Comparison of ENCODE assay signal across 25 cellular contexts in the genomic region with DNA sequence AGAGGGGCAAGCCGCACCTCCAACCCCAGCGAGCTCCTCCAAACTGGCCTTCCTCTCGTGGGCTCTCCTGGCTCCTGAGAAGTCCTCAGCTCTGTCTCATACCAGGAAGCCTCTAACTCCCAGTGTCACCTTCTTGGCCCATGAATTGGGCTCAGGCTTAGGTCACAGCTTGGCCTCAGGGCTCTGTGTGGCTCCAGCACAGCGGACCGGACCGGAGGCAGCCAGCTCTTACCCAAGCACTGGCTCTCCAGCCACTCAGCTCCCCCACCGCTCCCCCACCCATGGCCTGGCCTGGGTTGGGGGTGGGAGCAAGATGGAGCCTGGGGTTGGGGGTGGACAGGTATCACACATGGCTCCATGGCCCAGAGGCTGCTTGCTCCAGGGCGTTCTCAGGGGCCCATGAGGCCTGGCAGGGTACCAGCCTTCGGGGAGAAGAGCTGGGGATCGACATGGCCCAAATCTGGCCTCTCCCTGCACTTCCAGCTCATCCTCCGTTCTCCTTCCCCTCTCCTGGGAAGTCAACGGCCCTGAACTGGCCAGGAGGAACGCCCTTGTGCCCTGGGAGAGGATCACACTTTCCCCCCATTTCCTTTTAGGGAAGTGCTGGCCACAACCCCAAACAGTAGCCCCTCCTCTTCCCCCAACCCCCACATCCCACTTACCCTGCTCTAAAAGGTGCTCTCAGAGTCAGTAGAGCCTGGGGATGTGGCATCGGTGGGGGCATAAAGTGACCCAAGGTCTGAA.
DNase-seq lines count a peak whose midpoint lies in the region; ATAC-seq, FAIRE-seq and TF ChIP-seq lines count a peak whose summit lies in the region.
"Had no signal": no experiment of that assay in that cellular context is flagged by ENCODE, and none has a peak within 500 bp of the region (broad histone marks: within the 10 kb centered on the region; RNA-seq: fewer than 3 reads in every experiment).

No MANE protein-coding gene starts in this region.

- H2BK12ac ChIP-seq in H1 (ENCODE audit: low read depth, low read length), result peak overlapping the region; percentile 80
- peak overlapping the region; percentile 73 for H2BK12ac ChIP-seq in neuronal stem cell (ENCODE audit: low read length)

- H3K56ac ChIP-seq in H1 (replicated peaks; ENCODE audit: insufficient read length, low read depth, low read length), result no peak overlapping the region

- H3K14ac ChIP-seq in H1 (ENCODE audit: insufficient read length) (no peak overlapping the region), neuronal stem cell (ENCODE audit: low read length) (no peak overlapping the region)

- H3K79me1 ChIP-seq in H1 (ENCODE audit: low read depth, low read length) (no peaks in the 10 kb centered on the region), neuronal stem cell (ENCODE audit: low read depth, low read length) (no peaks in the 10 kb centered on the region)

- TF ChIP-seq CTCF in H1 (IDR thresholded peaks at IDR 0.05; ENCODE audit: control extremely low read depth in 1 of 3, insufficient read depth in 1 of 3, low read depth in 1 of 3, low read length in 3 of 3) (no peak), upper lobe of right lung (IDR thresholded peaks at IDR 0.05) (no peak), spleen (IDR thresholded peaks at IDR 0.05 in 8 of 11, conservative IDR thresholded peaks at IDR 0.05 in 3 of 11) (no peak)

- H2BK5ac ChIP-seq in H1 (ENCODE audit: low read depth, low read length), result peak overlapping the region; percentile 44; the same call in 1 of the 2 replicates
- H2BK5ac ChIP-seq in neuronal stem cell (ENCODE audit: low read length), result peak overlapping the region; percentile 85

- no peak for TF ChIP-seq EP300 in H1 (IDR thresholded peaks at IDR 0.05; ENCODE audit: borderline replicate concordance in 1 of 2, low read depth in 2 of 2, low read length in 2 of 2)

- H2BK20ac ChIP-seq in H1 (ENCODE audit: low read length), result no peak overlapping the region

- peak overlapping the region; percentile 32 for H3K4ac ChIP-seq in H1 (replicated peaks; ENCODE audit: insufficient read length, low read depth, low read length)
- H3K4ac ChIP-seq in neuronal stem cell (ENCODE audit: low read length), result peak overlapping the region; percentile 72

- ATAC-seq in upper lobe of right lung (peak; percentile 1), HG02571 (IDR thresholded peaks at IDR 0.05; ENCODE audit: unreplicated experiment) (no peak)
- ATAC-seq: activated CD4-positive, alpha-beta T cell treated with anti-CD3 and anti-CD28 coated beads for 36 hours; CD8-positive, alpha-beta T cell; effector memory CD8-positive, alpha-beta T cell; gastroesophageal sphincter; stimulated activated naive B cell treated with anti-CD40 and anti-IgM and Interleukin-4, amounts not matched to agents 10 μg/mL and 1 μg/mL and 100 μg/mL, for 72 hours had no signal

- H4K91ac ChIP-seq in H1 (replicated peaks; ENCODE audit: insufficient read length, low read length) (peak overlapping the region; percentile 6), neuronal stem cell (ENCODE audit: low read depth, low read length, poor library complexity) (no peak overlapping the region)

- H4K8ac ChIP-seq in H1 (ENCODE audit: extremely low read depth, insufficient read depth, low read length) (no peak overlapping the region), neuronal stem cell (ENCODE audit: low read depth, low read length) (no peak overlapping the region)

- H2BK120ac ChIP-seq in H1 (replicated peaks; ENCODE audit: low read depth, low read length), result peak overlapping the region; percentile 16
- no peak overlapping the region for H2BK120ac ChIP-seq in neuronal stem cell (ENCODE audit: low read depth, low read length)

- H4K5ac ChIP-seq in H1 (ENCODE audit: insufficient read length, low read depth, low read length), result no peak overlapping the region

- TF ChIP-seq POLR2A in H1 (IDR thresholded peaks at IDR 0.05; ENCODE audit: control extremely low read depth in 1 of 2, low read depth in 2 of 2, low read length in 2 of 2), result no peak
- TF ChIP-seq POLR2A in spleen (IDR thresholded peaks at IDR 0.05), result no peak

- 94% methylated on average over 10 of the region's 14 CpGs; no CpG with 5 or more reads in 1 of the 2 experiments for WGBS in H1 (ENCODE audit: extremely low coverage in 1 of 2, insufficient coverage in 1 of 2, insufficient read length in 1 of 2, insufficient replicate concordance in 2 of 2, low coverage in 1 of 2, low lambda C conversion rate in 2 of 2, missing lambda C conversion rate in 1 of 2), 2 experiments
- no CpG with 5 or more reads among the region's 14 CpGs for WGBS in neuronal stem cell (ENCODE audit: extremely low coverage in 2 of 2, insufficient read length in 2 of 2, insufficient replicate concordance in 1 of 2), 2 donors
- WGBS in spleen, 5 donors, result 57 to 75% (median 69%) methylated on average over 11 to 14 of the region's 14 CpGs

- H2BK15ac ChIP-seq in H1 (ENCODE audit: low read length), result peak overlapping the region; percentile 97; the same call in 1 of the 2 replicates
- H2BK15ac ChIP-seq in neuronal stem cell (ENCODE audit: low read length), result peak overlapping the region; percentile 49

- H3K27me3 ChIP-seq in H1 (replicated peaks in 1 of 4; ENCODE audit: control insufficient read depth in 3 of 4, extremely low read depth in 1 of 4, insufficient read depth in 3 of 4, low read length in 3 of 4), result peaks cover 0 to 9% (median 3%) of the 10 kb centered on the region in 4 experiments; a peak in 2 of 7 replicates
- H3K27me3 ChIP-seq in neuronal stem cell (ENCODE audit: control insufficient read depth in 3 of 3, insufficient read depth in 3 of 3, low read depth in 1 of 3, low read length in 3 of 3), result peaks cover 0 to 65% (median 11%) of the 10 kb centered on the region in 3 experiments
- H3K27me3 ChIP-seq in upper lobe of right lung, result no peaks in the 10 kb centered on the region
- no peaks in the 10 kb centered on the region for H3K27me3 ChIP-seq in spleen (replicated peaks in 1 of 7)
- H3K27me3 ChIP-seq: gastroesophageal sphincter had no signal

- H3K79me2 ChIP-seq in H1 (ENCODE audit: control insufficient read depth in 1 of 2, insufficient read depth in 2 of 2, low read length in 2 of 2), result no peaks in the 10 kb centered on the region

- POLR2A ChIA-PET in H1 (lab: Charles Lee; ENCODE audit: partially characterized antibody), result interaction anchor here (0.6 kb wide), 1 partner anchor 8 kb away, joined by 4 read pairs; no protein-coding TSS in a partner anchor

- H2AK5ac ChIP-seq in H1 (ENCODE audit: low read depth, low read length) (no peak overlapping the region), neuronal stem cell (ENCODE audit: low read depth, low read length) (peak overlapping the region; percentile 88)

- no peak for TF ChIP-seq RAD21 in H1 (IDR thresholded peaks at IDR 0.05 in 1 of 2, conservative IDR thresholded peaks at IDR 0.05 in 1 of 2; ENCODE audit: low read depth in 2 of 2, low read length in 2 of 2)

- peak; percentile 39 for DNase-seq in NCI-H82 (lab: John Stamatoyannopoulos, UW)
- no peak for DNase-seq in NCI-H82 treated with DMSO at 0.1 percent for 48 hours (lab: John Stamatoyannopoulos, UW; ENCODE audit: unreplicated experiment)
- no peak for DNase-seq in H1 (ENCODE audit: low read depth in 1 of 2, low spot score in 2 of 2)
- DNase-seq in neuronal stem cell (ENCODE audit: low spot score), result no peak
- DNase-seq in upper lobe of right lung, result no peak
- DNase-seq in spleen, result no peak
- no peak for DNase-seq in germinal center (ENCODE audit: low spot score)
- DNase-seq: 8988T; activated CD4-positive, alpha-beta T cell treated with anti-CD3 and anti-CD28 coated beads for 36 hours; activated CD8-positive, alpha-beta memory T cell treated with anti-CD3 and anti-CD28 coated beads for 24 hours; activated naive CD4-positive, alpha-beta T cell; activated T-cell treated with anti-CD3 and anti-CD28 coated beads, Interleukin-2, amount 50 U/mL, for 1 hour; CD8-positive, alpha-beta T cell; effector memory CD8-positive, alpha-beta T cell; islet precursor cell; KBM-7; NCI-H2171; NCI-H524 treated with DMSO at 0.1 percent for 48 hours; stimulated activated naive B cell treated with anti-CD40 and anti-IgM and Interleukin-4, amounts not matched to agents 10 μg/mL and 1 μg/mL and 100 μg/mL, for 72 hours; T-helper 1 cell had no signal

- no peaks in the 10 kb centered on the region for H3K9me3 ChIP-seq in H1 (ENCODE audit: insufficient read depth in 2 of 2, low read depth in 1 of 2, low read length in 1 of 2)
- H3K9me3 ChIP-seq in neuronal stem cell (replicated peaks in 1 of 2; ENCODE audit: control insufficient read depth in 2 of 2, insufficient read depth in 1 of 2, low read depth in 1 of 2, low read length in 2 of 2), result no peaks in the 10 kb centered on the region
- H3K9me3 ChIP-seq in upper lobe of right lung, result no peaks in the 10 kb centered on the region
- H3K9me3 ChIP-seq in spleen, result no peaks in the 10 kb centered on the region
- H3K9me3 ChIP-seq: gastroesophageal sphincter, SJSA1 had no signal

- H3K27ac ChIP-seq in H1 (ENCODE audit: low read depth, low read length) (no peak overlapping the region), neuronal stem cell (replicated peaks; ENCODE audit: low read length) (no peak overlapping the region), upper lobe of right lung (no peak overlapping the region), spleen (no peak overlapping the region)
- H3K27ac ChIP-seq: gastroesophageal sphincter, SJSA1 had no signal

- peaks cover 2 to 16% (median 10%) of the 10 kb centered on the region in 4 experiments for H3K4me1 ChIP-seq in H1 (replicated peaks in 1 of 4; ENCODE audit: control insufficient read depth in 3 of 4, insufficient read depth in 4 of 4, low read length in 3 of 4)
- peaks cover 5 to 8% of the 10 kb centered on the region in 2 donors for H3K4me1 ChIP-seq in neuronal stem cell (ENCODE audit: control insufficient read depth in 2 of 2, insufficient read depth in 1 of 2, low read depth in 1 of 2, low read length in 2 of 2)
- H3K4me1 ChIP-seq in upper lobe of right lung, result peaks cover 5% of the 10 kb centered on the region
- peaks cover 0 to 10% (median 8%) of the 10 kb centered on the region in 6 donors for H3K4me1 ChIP-seq in spleen

- H3K23ac ChIP-seq in H1 (ENCODE audit: insufficient read length) (no peak overlapping the region), neuronal stem cell (ENCODE audit: low read depth, low read length, poor library complexity) (peak overlapping the region; percentile 89)

- H2AFZ ChIP-seq in H1 (ENCODE audit: low read length) (no peak overlapping the region), neuronal stem cell (ENCODE audit: low read length) (no peak overlapping the region)

- FAIRE-seq in H1 (lab: Jason Lieb, UNC), result no peak
- FAIRE-seq: colon had no signal

- no peak overlapping the region for H3K9ac ChIP-seq in H1 (replicated peaks in 1 of 4; ENCODE audit: extremely low read depth in 1 of 4, low read depth in 3 of 4, low read length in 3 of 4)
- peak overlapping the region; percentile 44 for H3K9ac ChIP-seq in neuronal stem cell (ENCODE audit: low read depth, low read length, poor library complexity)

- H3K4me3 ChIP-seq in H1 (ENCODE audit: extremely low read depth in 1 of 4, insufficient read depth in 2 of 4, low read depth in 3 of 4, low read length in 4 of 4) (no peak overlapping the region), neuronal stem cell (ENCODE audit: low read length in 2 of 2) (no peak overlapping the region), upper lobe of right lung (no peak overlapping the region), spleen (no peak overlapping the region)
- H3K4me3 ChIP-seq: gastroesophageal sphincter, SJSA1, smooth muscle cell had no signal

- peaks cover 3% of the 10 kb centered on the region; the same call in 1 of the 2 replicates for H3K23me2 ChIP-seq in H1 (ENCODE audit: low read depth, low read length)

- no peak overlapping the region; a peak in 1 of 4 replicates for H3K4me2 ChIP-seq in H1 (ENCODE audit: insufficient read depth in 1 of 2, low read depth in 2 of 2, low read length in 2 of 2)
- H3K4me2 ChIP-seq in neuronal stem cell (ENCODE audit: insufficient read depth, low read length, poor library complexity, severe bottlenecking), result peak overlapping the region; percentile 11
- H3K4me2 ChIP-seq: smooth muscle cell had no signal

- intact Hi-C loops in upper lobe of right lung (cut with DNase I) (no loop called here), spleen (cut with DNase I; ENCODE audit: low total_unique reads) (loop anchor here (10.0 kb wide), 1 partner anchor 166 kb away; no protein-coding TSS in a partner anchor)

- peak overlapping the region; percentile 83 for H3K18ac ChIP-seq in H1 (ENCODE audit: extremely low read depth, low read length)
- H3K18ac ChIP-seq in neuronal stem cell (ENCODE audit: low read length), result peak overlapping the region; percentile 90

- H3K36me3 ChIP-seq in H1 (ENCODE audit: control insufficient read depth in 2 of 4, insufficient read depth in 4 of 4, low read length in 3 of 4) (no peaks in the 10 kb centered on the region), neuronal stem cell (replicated peaks in 1 of 2; ENCODE audit: control insufficient read depth in 2 of 2, insufficient read depth in 2 of 2, low read length in 2 of 2) (no peaks in the 10 kb centered on the region), upper lobe of right lung (no peaks in the 10 kb centered on the region), spleen (no peaks in the 10 kb centered on the region)
- H3K36me3 ChIP-seq: gastroesophageal sphincter, SJSA1 had no signal

- H4K20me1 ChIP-seq in H1 (replicated peaks in 1 of 2; ENCODE audit: control insufficient read depth in 1 of 2, insufficient read depth in 2 of 2, low read length in 2 of 2), result no peaks in the 10 kb centered on the region

- CTCF ChIA-PET in H1 (lab: Charles Lee; ENCODE audit: partially characterized antibody), result interaction anchor here (0.6 to 1.1 kb wide), 2 partner anchors 101 to 210 kb away, joined by 3 to 4 read pairs; no protein-coding TSS in a partner anchor
